1 cellular context compared by ENCODE assay signal in genomic region chr16:68645494-68646388, GRCh38.
A peak's percentile ranks its signal among the peaks of the same experiment; 100 is the strongest.
TF ChIP-seq lines count a peak whose summit lies in the region.

No MANE protein-coding gene starts in this region.

TF ChIP-seq in HepG2, 621 proteins besides CTCF, POLR2A, EP300 and RAD21 (continued from another document):
- TF ChIP-seq RNF219 (CRISPR knock-in tag; IDR thresholded peaks at IDR 0.05) (no peak), ZNF652 (CRISPR knock-in tag; IDR thresholded peaks at IDR 0.05; ENCODE audit: borderline replicate concordance, low read depth) (0 out of 2 replicates have a peak, but pooled peaks have one; percentile 60), ZNF777 (CRISPR knock-in tag; IDR thresholded peaks at IDR 0.05) (0 out of 2 replicates have a peak, but pooled peaks have one; percentile 11), MAFK (conservative IDR thresholded peaks at IDR 0.05 in 1 of 2, IDR thresholded peaks at IDR 0.05 in 1 of 2; ENCODE audit: low read length in 2 of 2) (no peak), ZNF318 (CRISPR knock-in tag; IDR thresholded peaks at IDR 0.05) (no peak), KDM5B (CRISPR knock-in tag; IDR thresholded peaks at IDR 0.05; ENCODE audit: borderline replicate concordance) (peak; percentile 21; the same call in 1 of the 2 replicates), ZNF670 (CRISPR knock-in tag; IDR thresholded peaks at IDR 0.05; ENCODE audit: borderline replicate concordance) (peak; percentile 55; the same call in 1 of the 2 replicates), PRDM4 (CRISPR knock-in tag; IDR thresholded peaks at IDR 0.05; ENCODE audit: borderline replicate concordance) (no peak), MTF2 (CRISPR knock-in tag; IDR thresholded peaks at IDR 0.05; ENCODE audit: borderline replicate concordance) (peak; percentile 75; the same call in 1 of the 2 replicates), GABPB1 (CRISPR knock-in tag; IDR thresholded peaks at IDR 0.05) (peak; percentile 13; the same call in 1 of the 2 replicates), HDAC1 (CRISPR knock-in tag; IDR thresholded peaks at IDR 0.05) (0 out of 2 replicates have a peak, but pooled peaks have one; percentile 37), ZBTB49 (CRISPR knock-in tag; IDR thresholded peaks at IDR 0.05; ENCODE audit: borderline replicate concordance) (no peak), ETV5 (CRISPR knock-in tag; IDR thresholded peaks at IDR 0.05; ENCODE audit: borderline replicate concordance) (no peak), SALL2 (CRISPR knock-in tag; IDR thresholded peaks at IDR 0.05) (no peak), ZNF446 (CRISPR knock-in tag; IDR thresholded peaks at IDR 0.05) (no peak)
